Comparison of ENCODE assay signal across 13 cellular contexts in the genomic region with DNA sequence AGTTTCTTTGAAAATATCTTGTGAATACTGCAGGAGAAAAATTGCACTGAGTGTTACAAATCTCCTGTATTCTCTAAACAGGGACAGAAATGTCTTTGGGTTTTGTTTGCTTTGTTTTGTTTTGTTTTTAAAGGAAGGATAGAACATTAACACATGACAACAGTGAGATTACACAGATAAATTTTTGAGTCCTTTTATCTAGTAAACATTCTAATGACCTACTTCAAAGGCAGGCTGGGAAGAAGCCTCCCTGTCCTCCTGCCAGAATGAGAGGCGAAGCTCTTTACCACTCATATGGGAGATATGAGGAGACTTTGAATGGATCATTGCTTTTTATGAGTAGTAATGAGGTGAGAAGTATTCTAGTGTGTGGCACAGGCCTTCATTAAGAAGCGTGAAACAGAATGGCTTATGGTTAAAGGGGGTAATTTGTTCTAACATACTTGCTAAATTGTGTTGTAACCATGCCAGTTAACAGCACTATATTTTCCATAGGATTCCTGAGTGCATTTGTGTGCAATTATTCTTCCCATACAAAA.
"Had no signal": no experiment of that assay in that cellular context is flagged by ENCODE, and none has a peak within 500 bp of the region (broad histone marks: within the 10 kb centered on the region; RNA-seq: fewer than 3 reads in every experiment).

No MANE protein-coding gene starts in this region.

- H3K9me3 ChIP-seq: breast epithelium, ovary, tibial artery had no signal

- H3K27ac ChIP-seq: breast epithelium, ovary, tibial artery had no signal

- DNase-seq: activated CD4-positive, alpha-beta memory T cell treated with anti-CD3 and anti-CD28 coated beads for 36 hours; activated CD4-positive, alpha-beta T cell treated with anti-CD3 and anti-CD28 coated beads for 1 hour; activated gamma-delta T cell; activated naive CD8-positive, alpha-beta T cell treated with anti-CD3 and anti-CD28 coated beads, Interleukin-2, amount 10 ng/mL, durations not matched to agents 7 days and 5 days; activated T-cell treated with anti-CD3 and anti-CD28 coated beads, Interleukin-2, amount 50 U/mL, for 4 hours; aorta; endodermal cell; left cardiac atrium; ovary; small intestine; tibial artery had no signal

- H3K36me3 ChIP-seq: breast epithelium, ovary, tibial artery had no signal

- H3K27me3 ChIP-seq: ovary, tibial artery had no signal

- H3K4me1 ChIP-seq: breast epithelium, tibial artery had no signal

- ATAC-seq: activated T-cell treated with anti-CD3 and anti-CD28 coated beads, Interleukin-2, amount 50 U/mL, for 4 hours; left cardiac atrium had no signal

- H3K4me3 ChIP-seq: breast epithelium, lung, ovary, tibial artery had no signal
